ENCODE assay signal across 10 cellular contexts in the genomic region with DNA sequence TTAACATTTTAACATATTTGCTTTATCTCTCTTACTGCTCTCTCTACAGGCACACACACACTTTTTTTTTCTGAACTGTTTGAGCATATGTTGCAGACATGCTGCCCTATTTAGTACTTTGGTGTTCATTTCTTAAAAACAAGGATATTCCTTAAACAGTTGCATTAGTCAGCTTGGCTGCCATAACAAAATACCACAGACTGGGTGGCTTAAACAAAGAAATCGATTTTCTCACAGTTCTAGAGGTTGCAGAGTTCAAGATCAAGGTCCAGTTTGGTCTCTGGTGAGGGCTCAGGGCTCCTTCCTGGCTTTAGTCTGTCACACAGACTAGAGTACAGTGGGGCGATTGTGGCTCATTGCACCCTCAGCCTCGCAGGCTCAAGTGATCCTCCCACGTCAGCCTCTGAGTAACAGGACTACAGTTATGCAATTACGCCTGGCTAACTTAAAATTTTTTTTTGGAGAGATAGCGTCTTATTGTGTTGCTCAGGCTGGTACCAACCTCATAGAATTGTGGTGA. TPM values are rescaled to one million over a fixed set of nuclear protein-coding genes. Genes with fewer than 3 reads are reported as not detected.
DNase-seq lines count a peak whose midpoint lies in the region; ATAC-seq and TF ChIP-seq lines count a peak whose summit lies in the region.
"Had no signal": no experiment of that assay in that cellular context is flagged by ENCODE, and none has a peak within 500 bp of the region (broad histone marks: within the 10 kb centered on the region; RNA-seq: fewer than 3 reads in every experiment).

No MANE protein-coding gene starts in this region.

- in situ Hi-C loops in SK-MEL-5 (cut with HindIII; ENCODE audit: low pct_unique_long_range_greater_than_20kb, low sequenced_read_pairs): no loop called here

- ATAC-seq in omental fat pad (ENCODE audit: low FRiP score) (peak; percentile 83), HG02852 (IDR thresholded peaks at IDR 0.05; ENCODE audit: unreplicated experiment) (no peak), GM19395 (IDR thresholded peaks at IDR 0.05; ENCODE audit: unreplicated experiment) (no peak)

- DNase-seq in EH (ENCODE audit: low read depth) (peak; percentile 3), SK-MEL-5 (ENCODE audit: low read depth, low spot score) (peak; percentile 93), fibroblast of the aortic adventitia (ENCODE audit: low read depth) (peak; percentile 75), omental fat pad (ENCODE audit: low spot score) (no peak), AG08395 (ENCODE audit: low spot score) (no peak), T-helper 9 cell (no peak)
- DNase-seq: activated naive CD8-positive, alpha-beta T cell treated with anti-CD3 and anti-CD28 coated beads for 36 hours; NCI-H2081 had no signal

- H3K4me3 ChIP-seq in fibroblast of the aortic adventitia (ENCODE audit: low read depth, low read length): no peak overlapping the region

- TF ChIP-seq CTCF in fibroblast of the aortic adventitia (IDR thresholded peaks at IDR 0.05; ENCODE audit: insufficient read depth, low read length) (no peak), omental fat pad (IDR thresholded peaks at IDR 0.05) (no peak)

RNA-seq across cellular contexts. Expression of a gene that starts 46.7 kb away (rescaled TPM):
- 7.1 and 12.6 TPM in 2 replicates for total RNA-seq in SK-MEL-5 (2014; rRNA removed; shearing (Covaris generic))
- polyA plus RNA-seq in SK-MEL-5 (2015; cell fraction: cytosol; rRNA removed): 18.5 and 25.1 TPM in 2 replicates
- 10.0 and 10.4 TPM in 2 replicates for polyA plus RNA-seq in SK-MEL-5 (2015; cell fraction: nucleus; rRNA removed)
- total RNA-seq in fibroblast of the aortic adventitia (ENCODE audit: low replicate concordance) (12.2 and 19.3 TPM in 2 replicates), omental fat pad (10 to 100 TPM; 14.5 to 19.9 (median 16.3) TPM)

Comparison
In these comparisons a context has a peak if more than half of its experiments do, and no peak if none do; other contexts are left out.
1. DNase-seq: peak in EH (single experiment), SK-MEL-5 (single experiment) and fibroblast of the aortic adventitia (single experiment); none in omental fat pad (single experiment), AG08395 (single experiment) and T-helper 9 cell (single experiment).